ENCODE assay signal across 23 cellular contexts in genomic region chr5:134392301-134392700, GRCh38. TPM values are rescaled to one million over a fixed set of nuclear protein-coding genes. Genes with fewer than 3 reads are reported as not detected.
A peak's percentile ranks its signal among the peaks of the same experiment; 100 is the strongest.
DNase-seq lines count a peak whose midpoint lies in the region; ATAC-seq and TF ChIP-seq lines count a peak whose summit lies in the region.
"Had no signal": no experiment of that assay in that cellular context is flagged by ENCODE, and none has a peak within 500 bp of the region (broad histone marks: within the 10 kb centered on the region; RNA-seq: fewer than 3 reads in every experiment).

No MANE protein-coding gene starts in this region.

- WGBS in IMR-90 (ENCODE audit: extremely low coverage in 2 of 2, insufficient read length in 1 of 2), 2 experiments: no CpG with 5 or more reads among the region's 2 CpGs

- H3K18ac ChIP-seq in IMR-90 (ENCODE audit: low read depth, low read length): no peak overlapping the region

- H3K27me3 ChIP-seq in IMR-90 (ENCODE audit: control insufficient read depth, insufficient read depth, low read length) (no peaks in the 10 kb centered on the region), vagina (no peaks in the 10 kb centered on the region)
- H3K27me3 ChIP-seq: SJSA1 had no signal

- no peak overlapping the region for H3K4ac ChIP-seq in IMR-90 (ENCODE audit: low read depth, low read length)

- CTCF ChIA-PET in AG04449 (lab: Yijun Ruan, JAX) (interaction anchor here (1.0 to 6.7 kb wide), 7 partner anchors 14 to 208 kb away, joined by 3 to 23 read pairs (median 5); no protein-coding TSS in a partner anchor), IMR-90 (lab: Yijun Ruan, JAX) (interaction anchor here (0.6 to 1.0 kb wide), 3 partner anchors 19 to 162 kb away, joined by 3 to 5 read pairs (median 4); no protein-coding TSS in a partner anchor)

- POLR2A ChIA-PET in AG04449 (lab: Yijun Ruan, JAX): no interaction called here
- POLR2A ChIA-PET in IMR-90 (lab: Charles Lee; ENCODE audit: unreplicated experiment): no interaction called here

- no peaks in the 10 kb centered on the region for H3K9me3 ChIP-seq in IMR-90 (ENCODE audit: control insufficient read depth, insufficient read depth, low read length)
- no peaks in the 10 kb centered on the region for H3K9me3 ChIP-seq in vagina
- H3K9me3 ChIP-seq: A549, Caco-2, SJSA1 had no signal

- no peak overlapping the region for H3K14ac ChIP-seq in IMR-90 (replicated peaks; ENCODE audit: low read depth, low read length)

- H4K5ac ChIP-seq in IMR-90 (ENCODE audit: low read depth, low read length): no peak overlapping the region

- no peak overlapping the region for H3K56ac ChIP-seq in IMR-90 (ENCODE audit: extremely low read depth, insufficient read depth, low read length)

- no peak overlapping the region for H2BK20ac ChIP-seq in IMR-90 (ENCODE audit: low read depth, low read length)

- no peak overlapping the region for H2AK5ac ChIP-seq in IMR-90 (ENCODE audit: low read depth, low read length)

- H2AFZ ChIP-seq in IMR-90 (replicated peaks; ENCODE audit: low read length, poor library complexity): no peak overlapping the region

- dilution Hi-C loops in IMR-90 (cut with HindIII; ENCODE audit: low sequenced_read_pairs, unreplicated experiment): no loop called here

- ATAC-seq in IMR-90 (ENCODE audit: low read depth) (peak; percentile 79), GM19452 (IDR thresholded peaks at IDR 0.05; ENCODE audit: unreplicated experiment) (no peak)
- ATAC-seq: A549; CD8-positive, alpha-beta T cell had no signal

- H2BK5ac ChIP-seq in IMR-90 (ENCODE audit: low read depth, low read length, poor library complexity, severe bottlenecking): peak overlapping the region; percentile 11

- H3K27ac ChIP-seq in IMR-90 (ENCODE audit: insufficient read depth, low read length) (peak overlapping the region; percentile 72; the same call in 1 of the 2 replicates), vagina (no peak overlapping the region)
- H3K27ac ChIP-seq: A549, C4-2B, HL-60, SJSA1 had no signal

- intact Hi-C loops in IMR-90 (cut with micrococcal nuclease): loop anchor here (2.0 to 5.0 kb wide), 2 partner anchors 16 to 195 kb away; no protein-coding TSS in a partner anchor
- intact Hi-C loops in vagina (cut with DNase I): no loop called here

- H4K20me1 ChIP-seq in IMR-90 (ENCODE audit: insufficient read depth, low read length): peaks cover 4% of the 10 kb centered on the region

- H3K9me1 ChIP-seq in IMR-90 (ENCODE audit: insufficient read depth, low read length): peaks cover 3% of the 10 kb centered on the region; the same call in 1 of the 2 replicates

- H3K4me3 ChIP-seq in AG04449 (ENCODE audit: low read depth, low read length) (no peak overlapping the region), IMR-90 (ENCODE audit: insufficient read depth, low read depth, low read length) (no peak overlapping the region), fibroblast of villous mesenchyme (ENCODE audit: low read depth, low read length) (no peak overlapping the region), vagina (no peak overlapping the region)
- H3K4me3 ChIP-seq: A549, SJSA1 had no signal

- H3K4me2 ChIP-seq in IMR-90 (ENCODE audit: low read depth, low read length): peak overlapping the region; percentile 32; the same call in 1 of the 2 replicates
- H3K4me2 ChIP-seq: A549 had no signal

- TF ChIP-seq CTCF in AG04449 (IDR thresholded peaks at IDR 0.05; ENCODE audit: insufficient read depth, low read length, missing control alignments) (no peak), IMR-90 (conservative IDR thresholded peaks at IDR 0.05; ENCODE audit: low read depth, low read length) (no peak), fibroblast of villous mesenchyme (IDR thresholded peaks at IDR 0.05; ENCODE audit: insufficient read depth, low read depth, low read length) (no peak), vagina (IDR thresholded peaks at IDR 0.05) (no peak)

- H4K8ac ChIP-seq in IMR-90 (ENCODE audit: low read depth in 2 of 2, low read length in 2 of 2): no peak overlapping the region

- H2AK9ac ChIP-seq in IMR-90 (replicated peaks; ENCODE audit: low read depth, low read length, poor library complexity): no peak overlapping the region

- DNase-seq in AG04449 (ENCODE audit: low read depth, low spot score): peak; percentile 24
- peak; percentile 28 for DNase-seq in EH (ENCODE audit: low read depth)
- DNase-seq in IMR-90: peak; percentile 70
- peak; percentile 82 for DNase-seq in fibroblast of villous mesenchyme (ENCODE audit: low read depth)
- no peak for DNase-seq in NCI-H2171 (lab: John Stamatoyannopoulos, UW)
- no peak for DNase-seq in vagina (ENCODE audit: extremely low spot score in 2 of 2)
- DNase-seq: Caco-2; CD8-positive, alpha-beta T cell; EL; NCI-H1092 treated with DMSO at 0.1 percent for 48 hours; NCI-H1436 treated with DMSO at 0.1 percent for 48 hours; NCI-H187 treated with DMSO at 0.1 percent for 48 hours; NCI-H446; NCI-H524 treated with DMSO at 0.1 percent for 48 hours; NCI-H774; NK-92 treated with Interleukin-12 subunit alpha and Interleukin-12 subunit beta, amount 100 ng/mL, for 24 hours; Right ventricle myocardium superior; RPMI8226 had no signal

- H3K23ac ChIP-seq in IMR-90 (ENCODE audit: low read depth, low read length): no peak overlapping the region

- H3K36me3 ChIP-seq in IMR-90 (ENCODE audit: control insufficient read depth, insufficient read depth, low read length) (peaks cover 52% of the 10 kb centered on the region), vagina (peaks cover 0 to 81% of the 10 kb centered on the region in 2 donors)

- no peak; the same call in 1 of the 2 replicates for TF ChIP-seq RAD21 in IMR-90 (IDR thresholded peaks at IDR 0.05; ENCODE audit: low read length)

- no peak overlapping the region for H3K9ac ChIP-seq in IMR-90 (ENCODE audit: low read depth, low read length)

- H4K91ac ChIP-seq in IMR-90 (ENCODE audit: insufficient read depth, low read depth, low read length): no peak overlapping the region

- H2BK120ac ChIP-seq in IMR-90 (ENCODE audit: low read depth, low read length): no peak overlapping the region

- H2BK15ac ChIP-seq in IMR-90 (ENCODE audit: low read depth, low read length): no peak overlapping the region

- no peak for TF ChIP-seq POLR2A in IMR-90 (IDR thresholded peaks at IDR 0.05; ENCODE audit: low read depth, low read length)
- TF ChIP-seq POLR2A in vagina (IDR thresholded peaks at IDR 0.05): no peak

- in situ Hi-C loops in IMR-90 (cut with MboI; ENCODE audit: low sequenced_read_pairs): no loop called here

- H3K4me1 ChIP-seq in IMR-90 (ENCODE audit: control insufficient read depth, insufficient read depth, low read length): peaks cover 6% of the 10 kb centered on the region
- no peaks in the 10 kb centered on the region for H3K4me1 ChIP-seq in vagina

- no TSS peak for BruUV-seq in IMR-90 (replicated peaks; lab: Mats Ljungman, UMichigan)

- H3K79me1 ChIP-seq in IMR-90 (ENCODE audit: low read depth in 1 of 2, low read length in 2 of 2): peaks cover 13 to 33% of the 10 kb centered on the region in 2 experiments; a peak in 3 of 4 replicates

TF ChIP-seq in IMR-90, 13 proteins besides CTCF, POLR2A, EP300 and RAD21:
- TF ChIP-seq RFX5 (IDR thresholded peaks at IDR 0.05; ENCODE audit: low read depth, low read length): no peak
- no peak for TF ChIP-seq NFE2L2 (IDR thresholded peaks at IDR 0.05; ENCODE audit: low read depth, low read length)
- TF ChIP-seq SMC3 (IDR thresholded peaks at IDR 0.05; ENCODE audit: low read depth, low read length): no peak
TF ChIP-seq in IMR-90: peak in this region for 0.

RNA-seq across cellular contexts. Expression of gene CDKN2AIPNL, which starts 19.4 kb away (rescaled TPM):
- 18.1 and 27.5 TPM in 2 replicates for total RNA-seq in IMR-90 (2012; rRNA removed)
- polyA plus RNA-seq in IMR-90 (2012; rRNA removed): 11.1 and 14.0 TPM in 2 replicates
- 10.8 and 11.5 TPM in 2 replicates for polyA plus RNA-seq in IMR-90 (2012; cell fraction: cytosol; rRNA removed)
- 2.3 and 5.1 TPM in 2 replicates for polyA plus RNA-seq in IMR-90 (2012; cell fraction: nucleus; rRNA removed; ENCODE audit: low replicate concordance)
- 20.3 and 30.7 TPM in 2 replicates for total RNA-seq in fibroblast of villous mesenchyme
- total RNA-seq in vagina: 18.4 TPM

RNA-seq across cellular contexts. Expression of gene UBE2B, which starts 20.9 kb away (rescaled TPM):
- total RNA-seq in IMR-90 (2012; rRNA removed): 6.3 and 17.5 TPM in 2 replicates
- 39.9 and 46.0 TPM in 2 replicates for polyA plus RNA-seq in IMR-90 (2012; rRNA removed)
- polyA plus RNA-seq in IMR-90 (2012; cell fraction: cytosol; rRNA removed): 6.3 and 12.1 TPM in 2 replicates
- polyA plus RNA-seq in IMR-90 (2012; cell fraction: nucleus; rRNA removed; ENCODE audit: low replicate concordance): 4.8 and 50.2 TPM in 2 replicates
- total RNA-seq in fibroblast of villous mesenchyme: 20.3 and 28.9 TPM in 2 replicates
- 68.3 TPM for total RNA-seq in vagina

RNA-seq across cellular contexts. Expression of gene CDKL3, which starts 25.3 kb away (rescaled TPM):
- total RNA-seq in IMR-90 (2012; rRNA removed) (0.72 and 1.1 TPM in 2 replicates), fibroblast of villous mesenchyme (0.43 and 0.97 TPM in 2 replicates), vagina (1.7 TPM)
- polyA plus RNA-seq in IMR-90 (2012; rRNA removed): 0.99 and 1.3 TPM in 2 replicates
- 0.11 and 0.44 TPM in 2 replicates for polyA plus RNA-seq in IMR-90 (2012; cell fraction: cytosol; rRNA removed)
- polyA plus RNA-seq in IMR-90 (2012; cell fraction: nucleus; rRNA removed; ENCODE audit: low replicate concordance): 0.22 and 1.8 TPM in 2 replicates

Comparison
In these comparisons a context has a peak if more than half of its experiments do, and no peak if none do; other contexts are left out.
1. DNase-seq: peak in AG04449 (single experiment), EH (single experiment), IMR-90 (single experiment) and fibroblast of villous mesenchyme (single experiment); none in NCI-H2171 (single experiment) and vagina (0 of 2).